ENCODE assay signal across 10 cellular contexts in the genomic region with DNA sequence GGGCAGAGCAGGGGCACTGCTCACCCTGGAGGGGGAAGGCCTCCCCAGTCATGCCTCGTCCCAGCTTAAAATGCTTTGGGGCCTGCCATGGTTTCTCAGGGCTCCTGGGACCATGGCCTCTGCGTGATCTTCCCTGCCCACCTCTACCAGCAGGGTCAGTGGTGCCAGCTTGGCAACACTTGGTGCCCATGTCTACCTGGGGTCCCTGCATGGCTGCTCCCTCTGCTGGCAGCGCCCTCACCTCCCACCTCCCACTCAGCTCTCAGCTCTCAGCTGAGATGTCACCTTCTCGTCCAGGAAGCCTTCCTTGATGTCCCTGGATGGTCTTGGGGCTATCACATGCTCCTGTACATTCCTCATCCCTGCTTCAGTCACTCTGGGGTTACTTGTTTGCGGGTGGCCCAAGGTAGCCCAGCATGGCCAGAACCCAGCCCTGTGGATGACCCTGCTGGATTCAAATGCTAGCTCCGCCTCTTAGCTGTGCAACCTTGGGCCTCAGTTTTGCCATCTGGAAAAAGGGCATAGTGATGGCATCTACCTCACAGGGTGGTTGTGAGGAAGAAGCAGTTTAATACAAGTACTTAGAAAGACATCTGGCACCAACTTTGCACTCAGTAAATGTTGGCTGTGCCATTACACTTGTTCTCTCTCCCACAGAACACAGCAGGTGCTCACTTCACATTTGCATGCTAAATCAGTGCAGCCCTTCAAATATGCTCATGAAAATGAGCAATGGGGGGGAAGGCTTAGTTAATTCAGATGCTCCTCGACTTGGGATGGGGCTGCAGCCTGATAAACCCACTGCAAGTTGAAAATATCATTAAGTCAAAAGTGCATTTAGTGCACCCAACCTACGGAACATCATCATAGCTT. TPM values are rescaled to one million over a fixed set of nuclear protein-coding genes. Genes with fewer than 3 reads are reported as not detected.
DNase-seq lines count a peak whose midpoint lies in the region; ATAC-seq and TF ChIP-seq lines count a peak whose summit lies in the region.
"Had no signal": no experiment of that assay in that cellular context is flagged by ENCODE, and none has a peak within 500 bp of the region (broad histone marks: within the 10 kb centered on the region; RNA-seq: fewer than 3 reads in every experiment).

No MANE protein-coding gene starts in this region.

- peaks cover 14% of the 10 kb centered on the region for H3K4me1 Mint-ChIP-seq in endodermal cell

- peak overlapping the region; percentile 21 for H3K27ac Mint-ChIP-seq in endodermal cell

- H3K27me3 ChIP-seq in right atrium auricular region = no peaks in the 10 kb centered on the region
- no peaks in the 10 kb centered on the region for H3K27me3 ChIP-seq in heart left ventricle
- H3K27me3 ChIP-seq in endodermal cell (ENCODE audit: control insufficient read depth, insufficient read depth, low read length, poor library complexity, severe bottlenecking) = no peaks in the 10 kb centered on the region
- H3K27me3 ChIP-seq in upper lobe of left lung = no peaks in the 10 kb centered on the region

- intact Hi-C loops in heart left ventricle (cut with DNase I) = loop anchor here in 7 of 10 donors (5.0 to 10.0 kb wide), 5 partner anchors 49 to 172 kb away; no protein-coding TSS in a partner anchor

- H3K4me3 ChIP-seq in right atrium auricular region = no peak overlapping the region
- no peak overlapping the region for H3K4me3 ChIP-seq in heart left ventricle
- no peak overlapping the region for H3K4me3 ChIP-seq in endodermal cell (ENCODE audit: low read length)
- no peak overlapping the region for H3K4me3 ChIP-seq in upper lobe of left lung

- no peak overlapping the region for H3K9ac ChIP-seq in endodermal cell (ENCODE audit: extremely low read depth, low read length, poor library complexity, severe bottlenecking)

- peaks cover 0 to 36% of the 10 kb centered on the region in 2 donors for H3K4me1 ChIP-seq in right atrium auricular region
- peaks cover 0 to 44% (median 13%) of the 10 kb centered on the region in 12 donors for H3K4me1 ChIP-seq in heart left ventricle
- H3K4me1 ChIP-seq in endodermal cell (ENCODE audit: control insufficient read depth, insufficient read depth, low read length) = no peaks in the 10 kb centered on the region
- H3K4me1 ChIP-seq in upper lobe of left lung = peaks cover 20 to 44% (median 31%) of the 10 kb centered on the region in 4 donors

- TF ChIP-seq POLR2A in heart left ventricle (IDR thresholded peaks at IDR 0.05) (no peak), upper lobe of left lung (IDR thresholded peaks at IDR 0.05) (no peak)

- H3K27ac ChIP-seq in right atrium auricular region (peak overlapping the region; percentile 79 to 89), heart left ventricle (peak overlapping the region in 5 of 12 donors; percentile 24 to 49 (median 42)), endodermal cell (ENCODE audit: low read depth, low read length) (no peak overlapping the region), upper lobe of left lung (peak overlapping the region; percentile 31 to 76 (median 72))

- TF ChIP-seq CTCF in right atrium auricular region (IDR thresholded peaks at IDR 0.05) = peak in 1 of 2 donors; percentile 44
- peak in 3 of 12 donors; percentile 9 to 29 (median 24) for TF ChIP-seq CTCF in heart left ventricle (IDR thresholded peaks at IDR 0.05)
- peak; percentile 65 for TF ChIP-seq CTCF in endodermal cell (conservative IDR thresholded peaks at IDR 0.05)
- peak in 2 of 6 experiments; percentile 7 to 40 for TF ChIP-seq CTCF in upper lobe of left lung (IDR thresholded peaks at IDR 0.05)

- DNase-seq in right atrium auricular region (ENCODE audit: low spot score) = no peak
- DNase-seq in heart left ventricle = no peak
- DNase-seq in NAMALWA (ENCODE audit: low spot score) = peak; percentile 42
- DNase-seq in endodermal cell = no peak
- DNase-seq in upper lobe of left lung = no peak
- DNase-seq in foreskin melanocyte = no peak
- no peak for DNase-seq in activated effector memory CD4-positive, alpha-beta T cell treated with Interleukin-2 at 50 U/mL for 16 hours
- DNase-seq: NCI-H2171 treated with DMSO at 0.1 percent for 48 hours had no signal

- ATAC-seq in heart left ventricle = no peak
- ATAC-seq in upper lobe of left lung (ENCODE audit: low FRiP score in 2 of 2) = no peak
- no peak for ATAC-seq in HG02759 (IDR thresholded peaks at IDR 0.05; ENCODE audit: unreplicated experiment)

- H3K9me3 ChIP-seq in right atrium auricular region (no peaks in the 10 kb centered on the region), heart left ventricle (no peaks in the 10 kb centered on the region), endodermal cell (ENCODE audit: control insufficient read depth, low read length) (no peaks in the 10 kb centered on the region), upper lobe of left lung (no peaks in the 10 kb centered on the region)

- no peak overlapping the region for H3K4me3 Mint-ChIP-seq in endodermal cell

- H3K9me3 Mint-ChIP-seq in endodermal cell = no peaks in the 10 kb centered on the region
- H3K9me3 Mint-ChIP-seq: activated naive CD4-positive, alpha-beta T cell treated with anti-CD3 and anti-CD28 coated beads, Interleukin-2, amount 50 U/mL, for 72 hours had no signal

- H3K36me3 ChIP-seq in right atrium auricular region (no peaks in the 10 kb centered on the region), heart left ventricle (no peaks in the 10 kb centered on the region), endodermal cell (ENCODE audit: control insufficient read depth, insufficient read depth, low read length) (no peaks in the 10 kb centered on the region), upper lobe of left lung (no peaks in the 10 kb centered on the region)

- TF ChIP-seq EP300 in upper lobe of left lung (IDR thresholded peaks at IDR 0.05) = no peak

- WGBS in heart left ventricle, 4 donors = 84 to 88% (median 86%) methylated on average over 8 of the region's 8 CpGs
- 87 to 94% methylated on average over 4 to 8 of the region's 8 CpGs for WGBS in endodermal cell (ENCODE audit: insufficient coverage in 1 of 2, insufficient read length in 1 of 2), 2 experiments
- WGBS in upper lobe of left lung, 2 donors = 86 to 91% methylated on average over 3 to 8 of the region's 8 CpGs

- no peaks in the 10 kb centered on the region for H3K27me3 Mint-ChIP-seq in endodermal cell (ENCODE audit: insufficient read depth)

- no peaks in the 10 kb centered on the region for H3K36me3 Mint-ChIP-seq in endodermal cell (ENCODE audit: low read depth)
- H3K36me3 Mint-ChIP-seq: activated naive CD4-positive, alpha-beta T cell treated with anti-CD3 and anti-CD28 coated beads, Interleukin-2, amount 50 U/mL, for 72 hours had no signal

RNA-seq across cellular contexts. Expression of a gene that starts 53.5 kb away (rescaled TPM):
- total RNA-seq in right atrium auricular region = 10 to 100 TPM; 28.1 to 38.7 TPM
- total RNA-seq in heart left ventricle = 10 to 100 TPM; 24.2 to 63.3 (median 32.0) TPM
- 10 to 100 TPM; 18.5 to 93.8 TPM for polyA plus RNA-seq in heart left ventricle
- total RNA-seq in endodermal cell = 10 to 100 TPM; 25.4 to 28.7 TPM
- 33.9 TPM for polyA plus RNA-seq in endodermal cell (2013, experiment 1 of 2)
- 30.7 TPM for polyA plus RNA-seq in endodermal cell (2013, experiment 2 of 2)
- 100 to 1,000 TPM in 3 of 6 donors, 10 to 100 TPM in 3; 75.1 to 137 (median 96.1) TPM for total RNA-seq in upper lobe of left lung
